In the genomic region with DNA sequence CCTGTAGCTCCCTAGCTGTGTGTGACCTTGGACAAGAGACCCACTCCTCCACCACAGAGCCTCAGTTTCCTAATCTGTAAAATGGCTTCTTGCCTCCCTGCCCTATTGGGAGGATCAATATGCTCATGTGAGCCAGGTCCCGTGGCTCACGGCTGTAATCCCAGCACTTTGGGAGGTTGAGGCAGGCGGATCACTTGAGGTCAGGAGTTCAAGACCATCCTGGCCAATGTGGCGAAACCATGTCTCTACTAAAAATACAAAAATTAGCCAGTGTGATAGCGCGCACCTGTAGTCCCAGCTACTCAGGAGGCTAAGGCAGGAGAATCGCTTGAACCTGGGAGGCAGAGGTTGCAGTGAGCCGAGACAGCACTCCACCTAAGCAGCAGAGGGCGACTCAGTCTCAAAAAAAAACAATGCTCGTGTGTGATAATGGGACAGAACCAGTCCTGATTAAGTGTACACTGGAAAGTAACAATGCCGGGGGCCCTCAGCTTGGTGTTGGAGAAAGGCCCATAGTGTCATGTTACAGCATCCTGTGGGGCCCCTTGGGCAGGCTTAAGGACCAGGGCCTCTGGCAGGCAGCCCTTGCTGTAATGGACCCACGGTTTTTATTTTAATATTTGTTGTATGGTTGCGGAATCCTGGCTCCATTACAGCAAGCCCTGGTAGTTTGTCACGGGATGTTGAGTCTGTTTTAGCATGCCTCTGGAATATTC, we compare ENCODE assay signal across 1 cellular context.
TF ChIP-seq lines count a peak whose summit lies in the region.

No MANE protein-coding gene starts in this region.

TF ChIP-seq in HepG2, 621 proteins besides CTCF, POLR2A, EP300 and RAD21 (continued from another document and continues in another):
- TF ChIP-seq, protein P1, sequence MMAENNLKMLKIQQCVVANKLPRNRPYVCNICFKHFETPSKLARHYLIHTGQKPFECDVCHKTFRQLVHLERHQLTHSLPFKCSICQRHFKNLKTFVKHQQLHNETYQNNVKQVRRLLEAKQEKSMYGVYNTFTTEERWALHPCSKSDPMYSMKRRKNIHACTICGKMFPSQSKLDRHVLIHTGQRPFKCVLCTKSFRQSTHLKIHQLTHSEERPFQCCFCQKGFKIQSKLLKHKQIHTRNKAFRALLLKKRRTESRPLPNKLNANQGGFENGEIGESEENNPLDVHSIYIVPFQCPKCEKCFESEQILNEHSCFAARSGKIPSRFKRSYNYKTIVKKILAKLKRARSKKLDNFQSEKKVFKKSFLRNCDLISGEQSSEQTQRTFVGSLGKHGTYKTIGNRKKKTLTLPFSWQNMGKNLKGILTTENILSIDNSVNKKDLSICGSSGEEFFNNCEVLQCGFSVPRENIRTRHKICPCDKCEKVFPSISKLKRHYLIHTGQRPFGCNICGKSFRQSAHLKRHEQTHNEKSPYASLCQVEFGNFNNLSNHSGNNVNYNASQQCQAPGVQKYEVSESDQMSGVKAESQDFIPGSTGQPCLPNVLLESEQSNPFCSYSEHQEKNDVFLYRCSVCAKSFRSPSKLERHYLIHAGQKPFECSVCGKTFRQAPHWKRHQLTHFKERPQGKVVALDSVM (CRISPR knock-in tag; IDR thresholded peaks at IDR 0.05) = peak; percentile 89
- TF ChIP-seq CENPBD1 (CRISPR knock-in tag; IDR thresholded peaks at IDR 0.05; ENCODE audit: borderline replicate concordance, low read depth) (no peak), THAP11 (CRISPR knock-in tag; IDR thresholded peaks at IDR 0.05) (peak; percentile 23; the same call in 1 of the 2 replicates), ZNF468 (CRISPR knock-in tag; IDR thresholded peaks at IDR 0.05) (no peak), ZNF577 (CRISPR knock-in tag; IDR thresholded peaks at IDR 0.05; ENCODE audit: borderline replicate concordance, low read depth) (no peak), BRCA1 (CRISPR knock-in tag; IDR thresholded peaks at IDR 0.05) (no peak), TCF7 (IDR thresholded peaks at IDR 0.05; ENCODE audit: low read depth) (no peak), ZNF660 (CRISPR knock-in tag; IDR thresholded peaks at IDR 0.05; ENCODE audit: borderline replicate concordance, low read depth) (no peak), AKNA (CRISPR knock-in tag; IDR thresholded peaks at IDR 0.05; ENCODE audit: borderline replicate concordance) (no peak), JUNB (CRISPR knock-in tag; IDR thresholded peaks at IDR 0.05; ENCODE audit: borderline replicate concordance) (no peak), MTA1 (CRISPR knock-in tag; IDR thresholded peaks at IDR 0.05; ENCODE audit: borderline replicate concordance) (no peak), ZNF292 (CRISPR knock-in tag; IDR thresholded peaks at IDR 0.05; ENCODE audit: borderline replicate concordance, low read depth) (no peak), ZNF629 (CRISPR knock-in tag; conservative IDR thresholded peaks at IDR 0.05) (peak; percentile 89), NR2F6 (IDR thresholded peaks at IDR 0.05) (no peak), NR2F6 (CRISPR knock-in tag; IDR thresholded peaks at IDR 0.05) (no peak), AGO1 (IDR thresholded peaks at IDR 0.05; ENCODE audit: low read depth, low read length, poor library complexity, severe bottlenecking) (no peak), ZNF496 (CRISPR knock-in tag; IDR thresholded peaks at IDR 0.05; ENCODE audit: insufficient replicate concordance) (no peak), ZMYM3 (CRISPR knock-in tag; IDR thresholded peaks at IDR 0.05) (peak; percentile 87), ZNF792 (CRISPR knock-in tag; IDR thresholded peaks at IDR 0.05) (no peak), ZNF350 (CRISPR knock-in tag; IDR thresholded peaks at IDR 0.05; ENCODE audit: borderline replicate concordance, low read depth) (no peak), PHF8 (CRISPR knock-in tag; IDR thresholded peaks at IDR 0.05) (no peak), FOXO1 (CRISPR knock-in tag; IDR thresholded peaks at IDR 0.05) (no peak), ZNF569 (CRISPR knock-in tag; IDR thresholded peaks at IDR 0.05; ENCODE audit: borderline replicate concordance) (no peak)
- TF ChIP-seq, protein P2, sequence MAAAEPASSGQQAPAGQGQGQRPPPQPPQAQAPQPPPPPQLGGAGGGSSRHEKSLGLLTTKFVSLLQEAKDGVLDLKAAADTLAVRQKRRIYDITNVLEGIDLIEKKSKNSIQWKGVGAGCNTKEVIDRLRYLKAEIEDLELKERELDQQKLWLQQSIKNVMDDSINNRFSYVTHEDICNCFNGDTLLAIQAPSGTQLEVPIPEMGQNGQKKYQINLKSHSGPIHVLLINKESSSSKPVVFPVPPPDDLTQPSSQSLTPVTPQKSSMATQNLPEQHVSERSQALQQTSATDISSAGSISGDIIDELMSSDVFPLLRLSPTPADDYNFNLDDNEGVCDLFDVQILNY (CRISPR knock-in tag; conservative IDR thresholded peaks at IDR 0.05) = no peak
- TF ChIP-seq, protein P3, sequence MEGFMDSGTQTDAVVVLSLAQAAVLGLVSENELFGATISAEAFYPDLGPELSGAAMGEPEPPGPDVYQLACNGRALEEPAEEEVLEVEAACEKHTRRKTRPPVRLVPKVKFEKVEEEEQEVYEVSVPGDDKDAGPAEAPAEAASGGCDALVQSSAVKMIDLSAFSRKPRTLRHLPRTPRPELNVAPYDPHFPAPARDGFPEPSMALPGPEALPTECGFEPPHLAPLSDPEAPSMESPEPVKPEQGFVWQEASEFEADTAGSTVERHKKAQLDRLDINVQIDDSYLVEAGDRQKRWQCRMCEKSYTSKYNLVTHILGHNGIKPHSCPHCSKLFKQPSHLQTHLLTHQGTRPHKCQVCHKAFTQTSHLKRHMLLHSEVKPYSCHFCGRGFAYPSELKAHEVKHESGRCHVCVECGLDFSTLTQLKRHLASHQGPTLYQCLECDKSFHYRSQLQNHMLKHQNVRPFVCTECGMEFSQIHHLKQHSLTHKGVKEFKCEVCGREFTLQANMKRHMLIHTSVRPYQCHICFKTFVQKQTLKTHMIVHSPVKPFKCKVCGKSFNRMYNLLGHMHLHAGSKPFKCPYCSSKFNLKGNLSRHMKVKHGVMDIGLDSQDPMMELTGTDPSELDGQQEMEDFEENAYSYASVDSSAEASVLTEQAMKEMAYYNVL (CRISPR knock-in tag; IDR thresholded peaks at IDR 0.05; ENCODE audit: borderline replicate concordance) = peak; percentile 54; the same call in 1 of the 2 replicates
- TF ChIP-seq, protein P4, sequence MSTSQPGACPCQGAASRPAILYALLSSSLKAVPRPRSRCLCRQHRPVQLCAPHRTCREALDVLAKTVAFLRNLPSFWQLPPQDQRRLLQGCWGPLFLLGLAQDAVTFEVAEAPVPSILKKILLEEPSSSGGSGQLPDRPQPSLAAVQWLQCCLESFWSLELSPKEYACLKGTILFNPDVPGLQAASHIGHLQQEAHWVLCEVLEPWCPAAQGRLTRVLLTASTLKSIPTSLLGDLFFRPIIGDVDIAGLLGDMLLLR (CRISPR knock-in tag; IDR thresholded peaks at IDR 0.05) = no peak
- TF ChIP-seq, protein P5, sequence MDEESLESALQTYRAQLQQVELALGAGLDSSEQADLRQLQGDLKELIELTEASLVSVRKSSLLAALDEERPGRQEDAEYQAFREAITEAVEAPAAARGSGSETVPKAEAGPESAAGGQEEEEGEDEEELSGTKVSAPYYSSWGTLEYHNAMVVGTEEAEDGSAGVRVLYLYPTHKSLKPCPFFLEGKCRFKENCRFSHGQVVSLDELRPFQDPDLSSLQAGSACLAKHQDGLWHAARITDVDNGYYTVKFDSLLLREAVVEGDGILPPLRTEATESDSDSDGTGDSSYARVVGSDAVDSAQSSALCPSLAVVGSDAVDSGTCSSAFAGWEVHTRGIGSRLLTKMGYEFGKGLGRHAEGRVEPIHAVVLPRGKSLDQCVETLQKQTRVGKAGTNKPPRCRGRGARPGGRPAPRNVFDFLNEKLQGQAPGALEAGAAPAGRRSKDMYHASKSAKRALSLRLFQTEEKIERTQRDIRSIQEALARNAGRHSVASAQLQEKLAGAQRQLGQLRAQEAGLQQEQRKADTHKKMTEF (CRISPR knock-in tag; IDR thresholded peaks at IDR 0.05) = no peak; the same call in 1 of the 2 replicates
- TF ChIP-seq, protein P6, sequence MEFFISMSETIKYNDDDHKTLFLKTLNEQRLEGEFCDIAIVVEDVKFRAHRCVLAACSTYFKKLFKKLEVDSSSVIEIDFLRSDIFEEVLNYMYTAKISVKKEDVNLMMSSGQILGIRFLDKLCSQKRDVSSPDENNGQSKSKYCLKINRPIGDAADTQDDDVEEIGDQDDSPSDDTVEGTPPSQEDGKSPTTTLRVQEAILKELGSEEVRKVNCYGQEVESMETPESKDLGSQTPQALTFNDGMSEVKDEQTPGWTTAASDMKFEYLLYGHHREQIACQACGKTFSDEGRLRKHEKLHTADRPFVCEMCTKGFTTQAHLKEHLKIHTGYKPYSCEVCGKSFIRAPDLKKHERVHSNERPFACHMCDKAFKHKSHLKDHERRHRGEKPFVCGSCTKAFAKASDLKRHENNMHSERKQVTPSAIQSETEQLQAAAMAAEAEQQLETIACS (CRISPR knock-in tag; IDR thresholded peaks at IDR 0.05) = no peak
- TF ChIP-seq, protein P7, sequence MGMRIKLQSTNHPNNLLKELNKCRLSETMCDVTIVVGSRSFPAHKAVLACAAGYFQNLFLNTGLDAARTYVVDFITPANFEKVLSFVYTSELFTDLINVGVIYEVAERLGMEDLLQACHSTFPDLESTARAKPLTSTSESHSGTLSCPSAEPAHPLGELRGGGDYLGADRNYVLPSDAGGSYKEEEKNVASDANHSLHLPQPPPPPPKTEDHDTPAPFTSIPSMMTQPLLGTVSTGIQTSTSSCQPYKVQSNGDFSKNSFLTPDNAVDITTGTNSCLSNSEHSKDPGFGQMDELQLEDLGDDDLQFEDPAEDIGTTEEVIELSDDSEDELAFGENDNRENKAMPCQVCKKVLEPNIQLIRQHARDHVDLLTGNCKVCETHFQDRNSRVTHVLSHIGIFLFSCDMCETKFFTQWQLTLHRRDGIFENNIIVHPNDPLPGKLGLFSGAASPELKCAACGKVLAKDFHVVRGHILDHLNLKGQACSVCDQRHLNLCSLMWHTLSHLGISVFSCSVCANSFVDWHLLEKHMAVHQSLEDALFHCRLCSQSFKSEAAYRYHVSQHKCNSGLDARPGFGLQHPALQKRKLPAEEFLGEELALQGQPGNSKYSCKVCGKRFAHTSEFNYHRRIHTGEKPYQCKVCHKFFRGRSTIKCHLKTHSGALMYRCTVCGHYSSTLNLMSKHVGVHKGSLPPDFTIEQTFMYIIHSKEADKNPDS (CRISPR knock-in tag; IDR thresholded peaks at IDR 0.05) = no peak
- TF ChIP-seq, protein P8, sequence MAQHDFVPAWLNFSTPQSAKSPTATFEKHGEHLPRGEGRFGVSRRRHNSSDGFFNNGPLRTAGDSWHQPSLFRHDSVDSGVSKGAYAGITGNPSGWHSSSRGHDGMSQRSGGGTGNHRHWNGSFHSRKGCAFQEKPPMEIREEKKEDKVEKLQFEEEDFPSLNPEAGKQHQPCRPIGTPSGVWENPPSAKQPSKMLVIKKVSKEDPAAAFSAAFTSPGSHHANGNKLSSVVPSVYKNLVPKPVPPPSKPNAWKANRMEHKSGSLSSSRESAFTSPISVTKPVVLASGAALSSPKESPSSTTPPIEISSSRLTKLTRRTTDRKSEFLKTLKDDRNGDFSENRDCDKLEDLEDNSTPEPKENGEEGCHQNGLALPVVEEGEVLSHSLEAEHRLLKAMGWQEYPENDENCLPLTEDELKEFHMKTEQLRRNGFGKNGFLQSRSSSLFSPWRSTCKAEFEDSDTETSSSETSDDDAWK (CRISPR knock-in tag; IDR thresholded peaks at IDR 0.05) = no peak
- TF ChIP-seq, protein P9, sequence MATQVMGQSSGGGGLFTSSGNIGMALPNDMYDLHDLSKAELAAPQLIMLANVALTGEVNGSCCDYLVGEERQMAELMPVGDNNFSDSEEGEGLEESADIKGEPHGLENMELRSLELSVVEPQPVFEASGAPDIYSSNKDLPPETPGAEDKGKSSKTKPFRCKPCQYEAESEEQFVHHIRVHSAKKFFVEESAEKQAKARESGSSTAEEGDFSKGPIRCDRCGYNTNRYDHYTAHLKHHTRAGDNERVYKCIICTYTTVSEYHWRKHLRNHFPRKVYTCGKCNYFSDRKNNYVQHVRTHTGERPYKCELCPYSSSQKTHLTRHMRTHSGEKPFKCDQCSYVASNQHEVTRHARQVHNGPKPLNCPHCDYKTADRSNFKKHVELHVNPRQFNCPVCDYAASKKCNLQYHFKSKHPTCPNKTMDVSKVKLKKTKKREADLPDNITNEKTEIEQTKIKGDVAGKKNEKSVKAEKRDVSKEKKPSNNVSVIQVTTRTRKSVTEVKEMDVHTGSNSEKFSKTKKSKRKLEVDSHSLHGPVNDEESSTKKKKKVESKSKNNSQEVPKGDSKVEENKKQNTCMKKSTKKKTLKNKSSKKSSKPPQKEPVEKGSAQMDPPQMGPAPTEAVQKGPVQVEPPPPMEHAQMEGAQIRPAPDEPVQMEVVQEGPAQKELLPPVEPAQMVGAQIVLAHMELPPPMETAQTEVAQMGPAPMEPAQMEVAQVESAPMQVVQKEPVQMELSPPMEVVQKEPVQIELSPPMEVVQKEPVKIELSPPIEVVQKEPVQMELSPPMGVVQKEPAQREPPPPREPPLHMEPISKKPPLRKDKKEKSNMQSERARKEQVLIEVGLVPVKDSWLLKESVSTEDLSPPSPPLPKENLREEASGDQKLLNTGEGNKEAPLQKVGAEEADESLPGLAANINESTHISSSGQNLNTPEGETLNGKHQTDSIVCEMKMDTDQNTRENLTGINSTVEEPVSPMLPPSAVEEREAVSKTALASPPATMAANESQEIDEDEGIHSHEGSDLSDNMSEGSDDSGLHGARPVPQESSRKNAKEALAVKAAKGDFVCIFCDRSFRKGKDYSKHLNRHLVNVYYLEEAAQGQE (IDR thresholded peaks at IDR 0.05; ENCODE audit: borderline replicate concordance in 1 of 2, low read depth in 1 of 2, low read length in 2 of 2) = no peak
